1 cellular context compared by ENCODE assay signal in genomic region chr17:13940858-13941665, GRCh38.
TF ChIP-seq lines count a peak whose summit lies in the region.

No MANE protein-coding gene starts in this region.

TF ChIP-seq in K562, 482 proteins besides CTCF, POLR2A, EP300 and RAD21 (continued from another document and continues in another):
- TF ChIP-seq ZNF212 (CRISPR knock-in tag; IDR thresholded peaks at IDR 0.05) (no peak), ZNF431 (CRISPR knock-in tag; IDR thresholded peaks at IDR 0.05) (no peak), DDX20 (tag; IDR thresholded peaks at IDR 0.05; ENCODE audit: low read depth) (no peak), TRIM25 (IDR thresholded peaks at IDR 0.05; ENCODE audit: borderline replicate concordance) (no peak), ZNF740 (CRISPR knock-in tag; IDR thresholded peaks at IDR 0.05) (no peak), ZNF740 (tag; IDR thresholded peaks at IDR 0.05) (no peak), NFYB (IDR thresholded peaks at IDR 0.05; ENCODE audit: extremely low read depth, insufficient read length) (no peak), TFAP4 (CRISPR knock-in tag; IDR thresholded peaks at IDR 0.05; ENCODE audit: borderline replicate concordance) (no peak), ZNF778 (CRISPR knock-in tag; IDR thresholded peaks at IDR 0.05) (no peak), MLLT1 (IDR thresholded peaks at IDR 0.05) (no peak), ZFP30 (CRISPR knock-in tag; IDR thresholded peaks at IDR 0.05; ENCODE audit: borderline replicate concordance) (no peak), SNRNP70 (optimal IDR thresholded peaks at IDR 0.05; ENCODE audit: low read depth, low read length) (no peak), RBM14 (IDR thresholded peaks at IDR 0.05; ENCODE audit: borderline replicate concordance, insufficient read depth, low read depth, low read length) (no peak), HCFC1 (IDR thresholded peaks at IDR 0.05; ENCODE audit: low read depth, low read length) (no peak), THAP12 (CRISPR knock-in tag; IDR thresholded peaks at IDR 0.05) (no peak), SIX5 (IDR thresholded peaks at IDR 0.05; ENCODE audit: borderline replicate concordance in 1 of 2, insufficient read depth in 1 of 2, low read depth in 1 of 2, low read length in 2 of 2) (no peak), FIP1L1 (IDR thresholded peaks at IDR 0.05; ENCODE audit: low read depth, low read length, poor library complexity, severe bottlenecking) (no peak), THAP7 (CRISPR knock-in tag; IDR thresholded peaks at IDR 0.05) (no peak), LCOR (CRISPR knock-in tag; IDR thresholded peaks at IDR 0.05) (no peak), SP1 (CRISPR knock-in tag; IDR thresholded peaks at IDR 0.05) (no peak), HNRNPH1 (optimal IDR thresholded peaks at IDR 0.05; ENCODE audit: low read depth, low read length) (no peak), GTF2E2 (tag; IDR thresholded peaks at IDR 0.05) (peak; percentile 71), HDGF (IDR thresholded peaks at IDR 0.05) (no peak), RUNX1 (IDR thresholded peaks at IDR 0.05; ENCODE audit: low read depth) (no peak), ZBTB1 (CRISPR knock-in tag; IDR thresholded peaks at IDR 0.05; ENCODE audit: borderline replicate concordance, low read depth) (no peak), CEBPZ (IDR thresholded peaks at IDR 0.05; ENCODE audit: borderline replicate concordance, low read depth, low read length) (no peak), ZNF253 (CRISPR knock-in tag; conservative IDR thresholded peaks at IDR 0.05) (peak; percentile 33; the same call in 1 of the 2 replicates), NR2F6 (CRISPR knock-in tag; IDR thresholded peaks at IDR 0.05) (no peak), ZBTB17 (CRISPR knock-in tag; IDR thresholded peaks at IDR 0.05) (no peak), GABPB1 (CRISPR knock-in tag; IDR thresholded peaks at IDR 0.05) (peak; percentile 30; the same call in 1 of the 2 replicates), TEAD1 (CRISPR knock-in tag; IDR thresholded peaks at IDR 0.05) (no peak), ID3 (CRISPR knock-in tag; IDR thresholded peaks at IDR 0.05) (no peak), ID3 (tag; IDR thresholded peaks at IDR 0.05) (no peak), ZNF449 (CRISPR knock-in tag; IDR thresholded peaks at IDR 0.05) (no peak), ZNF445 (CRISPR knock-in tag; IDR thresholded peaks at IDR 0.05; ENCODE audit: low read depth) (no peak), ATF4 (CRISPR knock-in tag; IDR thresholded peaks at IDR 0.05) (no peak), RBM22 (IDR thresholded peaks at IDR 0.05; ENCODE audit: low read depth, low read length, poor library complexity, severe bottlenecking) (no peak), SPI1 (IDR thresholded peaks at IDR 0.05; ENCODE audit: borderline replicate concordance, low read depth, low read length) (no peak), ZNF280B (CRISPR knock-in tag; IDR thresholded peaks at IDR 0.05) (no peak), MTA3 (IDR thresholded peaks at IDR 0.05; ENCODE audit: borderline replicate concordance) (no peak), USF1 (CRISPR knock-in tag; IDR thresholded peaks at IDR 0.05) (no peak), GTF2B (IDR thresholded peaks at IDR 0.05; ENCODE audit: extremely low read depth, insufficient read length) (no peak), MCM2 (IDR thresholded peaks at IDR 0.05; ENCODE audit: low read depth) (no peak), FOSL1 (tag; conservative IDR thresholded peaks at IDR 0.05) (peak; percentile 27; the same call in 1 of the 2 replicates), CREB1 (IDR thresholded peaks at IDR 0.05) (no peak), CREB1 (CRISPR knock-in tag; IDR thresholded peaks at IDR 0.05) (no peak), ARID1B (IDR thresholded peaks at IDR 0.05) (peak; percentile 46), PCBP2 (IDR thresholded peaks at IDR 0.05; ENCODE audit: low read depth, low read length, poor library complexity, severe bottlenecking) (no peak), CBFA2T3 (IDR thresholded peaks at IDR 0.05) (peak; percentile 76), TBP (optimal IDR thresholded peaks at IDR 0.05; ENCODE audit: low read depth, low read length) (no peak), BRD9 (IDR thresholded peaks at IDR 0.05; ENCODE audit: low read depth, partially characterized antibody) (no peak), RNF2 (IDR thresholded peaks at IDR 0.05) (no peak), ZSCAN29 (IDR thresholded peaks at IDR 0.05) (no peak)
